In genomic region chr1:170168263-170168662, GRCh38 we compare ENCODE assay signal across 11 cellular contexts. TPM values are rescaled to one million over a fixed set of nuclear protein-coding genes. Genes with fewer than 3 reads are reported as not detected.
DNase-seq lines count a peak whose midpoint lies in the region; ATAC-seq and TF ChIP-seq lines count a peak whose summit lies in the region.
"Had no signal": no experiment of that assay in that cellular context is flagged by ENCODE, and none has a peak within 500 bp of the region (broad histone marks: within the 10 kb centered on the region; RNA-seq: fewer than 3 reads in every experiment).

No MANE protein-coding gene starts in this region.

- no peak overlapping the region for H2BK15ac ChIP-seq in mesendoderm (replicated peaks; ENCODE audit: low read depth)

- TF ChIP-seq CTCF in astrocyte of the cerebellum (IDR thresholded peaks at IDR 0.05; ENCODE audit: low read depth, low read length, missing control alignments): no peak
- TF ChIP-seq CTCF in stomach (IDR thresholded peaks at IDR 0.05): no peak

- no peaks in the 10 kb centered on the region for H3K79me1 ChIP-seq in mesendoderm (ENCODE audit: low read length)

- DNase-seq in Daoy (ENCODE audit: low read depth) (peak; percentile 18), MV-4-11 (lab: John Stamatoyannopoulos, UW) (peak; percentile 26), astrocyte of the cerebellum (ENCODE audit: low read depth) (peak; percentile 36), cerebellar cortex (ENCODE audit: low spot score) (no peak), mesendoderm (no peak), stomach (no peak)

- no peaks in the 10 kb centered on the region for H3K79me2 ChIP-seq in mesendoderm (ENCODE audit: control insufficient read depth, insufficient read depth, low read length)

- H3K27me3 ChIP-seq in muscle layer of duodenum (ENCODE audit: low read depth, low read length) (no peaks in the 10 kb centered on the region), mesendoderm (ENCODE audit: insufficient read depth, low read length, poor library complexity) (no peaks in the 10 kb centered on the region), stomach (no peaks in the 10 kb centered on the region)
- H3K27me3 ChIP-seq: esophagus muscularis mucosa had no signal

- no peak for TF ChIP-seq EP300 in stomach (IDR thresholded peaks at IDR 0.05)

- H4K8ac ChIP-seq in mesendoderm (ENCODE audit: low read depth, low read length): no peak overlapping the region

- no peak for ATAC-seq in GM21390 (IDR thresholded peaks at IDR 0.05; ENCODE audit: unreplicated experiment)

- no peak overlapping the region for H3K4me3 ChIP-seq in astrocyte of the cerebellum (ENCODE audit: low read depth, low read length)
- H3K4me3 ChIP-seq in muscle layer of duodenum (ENCODE audit: low read depth in 1 of 2, low read length in 2 of 2): peak overlapping the region; percentile 10 to 43
- H3K4me3 ChIP-seq in mesendoderm (ENCODE audit: low read length): no peak overlapping the region
- H3K4me3 ChIP-seq in stomach: no peak overlapping the region
- H3K4me3 ChIP-seq: skin epidermis had no signal

- in situ Hi-C loops in astrocyte of the cerebellum (cut with HindIII; ENCODE audit: low sequenced_read_pairs): no loop called here

- no peak for TF ChIP-seq POLR2A in stomach (IDR thresholded peaks at IDR 0.05)

- H3K9me3 ChIP-seq in muscle layer of duodenum (ENCODE audit: control insufficient read depth in 1 of 2, low read length in 2 of 2) (no peaks in the 10 kb centered on the region), stomach (peaks cover 0 to 14% (median 5%) of the 10 kb centered on the region in 4 donors)

- no peak overlapping the region for H2BK5ac ChIP-seq in mesendoderm (ENCODE audit: low read length)

- H3K36me3 ChIP-seq in muscle layer of duodenum (ENCODE audit: control insufficient read depth in 1 of 2, insufficient read depth in 2 of 2, low read length in 2 of 2) (no peaks in the 10 kb centered on the region), mesendoderm (ENCODE audit: control insufficient read depth, insufficient read depth, low read length) (no peaks in the 10 kb centered on the region), stomach (no peaks in the 10 kb centered on the region)
- H3K36me3 ChIP-seq: esophagus muscularis mucosa had no signal

- H2AK5ac ChIP-seq in mesendoderm (ENCODE audit: low read length): no peak overlapping the region

- no peak overlapping the region for H3K4ac ChIP-seq in mesendoderm (ENCODE audit: low read depth, low read length)

- H3K27ac ChIP-seq in muscle layer of duodenum (ENCODE audit: low read length) (no peak overlapping the region), mesendoderm (ENCODE audit: low read depth, low read length) (no peak overlapping the region), stomach (peak overlapping the region in 1 of 5 donors; percentile 27)

- no peak overlapping the region for H3K18ac ChIP-seq in mesendoderm (ENCODE audit: low read length)

- no peak overlapping the region for H2BK120ac ChIP-seq in mesendoderm (ENCODE audit: low read depth, low read length)

- intact Hi-C loops in stomach (cut with DNase I; ENCODE audit: low total_unique reads): no loop called here

- H3K56ac ChIP-seq in mesendoderm (ENCODE audit: low read length): no peak overlapping the region

- H3K4me1 ChIP-seq in muscle layer of duodenum (ENCODE audit: control insufficient read depth in 1 of 2, insufficient read depth in 2 of 2, low read length in 2 of 2): peaks cover 0 to 5% of the 10 kb centered on the region in 2 donors
- H3K4me1 ChIP-seq in mesendoderm (ENCODE audit: control insufficient read depth, low read depth, low read length): no peaks in the 10 kb centered on the region
- no peaks in the 10 kb centered on the region for H3K4me1 ChIP-seq in stomach

- no CpG with 5 or more reads among the region's 1 CpG for WGBS in mesendoderm (ENCODE audit: extremely low coverage, insufficient coverage, low lambda C conversion rate)
- WGBS in stomach, 5 donors: 33 to 59% (median 41%) methylated on average over 1 of the region's 1 CpG

- H4K5ac ChIP-seq in mesendoderm (ENCODE audit: low read length): no peak overlapping the region

- no peak overlapping the region for H3K4me2 ChIP-seq in mesendoderm (ENCODE audit: low read length)

- H3K9ac ChIP-seq in mesendoderm (ENCODE audit: low read length): no peak overlapping the region

- no peak overlapping the region for H3K23ac ChIP-seq in mesendoderm (ENCODE audit: low read length)

RNA-seq across cellular contexts. Expression of gene NTMT2, which starts 22.5 kb away (rescaled TPM):
- total RNA-seq in Daoy (2014; rRNA removed; shearing (Covaris generic)): not detected in 2 replicates
- polyA plus RNA-seq in mesendoderm (2013, experiment 1 of 2): not detected
- 0.07 TPM for polyA plus RNA-seq in mesendoderm (2013, experiment 2 of 2)
- not detected for total RNA-seq in stomach
- not detected for polyA plus RNA-seq in stomach
- total RNA-seq: esophagus muscularis mucosa had no signal
- polyA plus RNA-seq: urinary bladder had no signal

Comparison
In these comparisons a context has a peak if more than half of its experiments do, and no peak if none do; other contexts are left out.
1. DNase-seq: peak in Daoy (single experiment), MV-4-11 (single experiment) and astrocyte of the cerebellum (single experiment); none in cerebellar cortex (single experiment), mesendoderm (single experiment) and stomach (single experiment).
2. H3K4me3 ChIP-seq: peak in muscle layer of duodenum (2 of 2); none in astrocyte of the cerebellum (single experiment), mesendoderm (single experiment) and stomach (0 of 4).